Comparison of ENCODE assay signal across 1 cellular context in the genomic region with DNA sequence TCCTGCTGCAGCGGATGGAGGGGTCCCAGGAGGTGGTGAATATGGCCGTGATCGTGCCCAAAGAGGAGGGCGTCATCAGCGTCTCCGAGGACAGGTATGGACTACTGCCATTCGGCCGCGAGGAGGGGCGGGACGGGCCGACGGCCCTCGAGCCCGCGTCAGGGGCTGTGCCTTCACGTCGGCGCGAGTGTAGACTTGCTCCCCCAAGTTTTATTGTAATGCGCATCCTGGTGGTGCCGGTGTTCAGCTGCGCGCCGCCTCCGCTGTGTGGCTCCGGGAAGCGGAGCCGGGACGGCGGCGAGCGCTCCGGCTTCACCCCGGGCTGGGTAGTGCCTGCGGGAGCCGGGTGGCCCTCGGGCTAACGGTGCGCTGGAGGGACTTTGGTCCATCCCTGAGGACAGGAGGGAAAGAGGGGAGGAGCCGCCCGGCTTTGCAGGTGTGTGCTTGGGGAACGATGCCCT.
TF ChIP-seq lines count a peak whose summit lies in the region.

No MANE protein-coding gene starts in this region.

TF ChIP-seq in K562, 482 proteins besides CTCF, POLR2A, EP300 and RAD21 (continued from another document):
- TF ChIP-seq, protein P1, sequence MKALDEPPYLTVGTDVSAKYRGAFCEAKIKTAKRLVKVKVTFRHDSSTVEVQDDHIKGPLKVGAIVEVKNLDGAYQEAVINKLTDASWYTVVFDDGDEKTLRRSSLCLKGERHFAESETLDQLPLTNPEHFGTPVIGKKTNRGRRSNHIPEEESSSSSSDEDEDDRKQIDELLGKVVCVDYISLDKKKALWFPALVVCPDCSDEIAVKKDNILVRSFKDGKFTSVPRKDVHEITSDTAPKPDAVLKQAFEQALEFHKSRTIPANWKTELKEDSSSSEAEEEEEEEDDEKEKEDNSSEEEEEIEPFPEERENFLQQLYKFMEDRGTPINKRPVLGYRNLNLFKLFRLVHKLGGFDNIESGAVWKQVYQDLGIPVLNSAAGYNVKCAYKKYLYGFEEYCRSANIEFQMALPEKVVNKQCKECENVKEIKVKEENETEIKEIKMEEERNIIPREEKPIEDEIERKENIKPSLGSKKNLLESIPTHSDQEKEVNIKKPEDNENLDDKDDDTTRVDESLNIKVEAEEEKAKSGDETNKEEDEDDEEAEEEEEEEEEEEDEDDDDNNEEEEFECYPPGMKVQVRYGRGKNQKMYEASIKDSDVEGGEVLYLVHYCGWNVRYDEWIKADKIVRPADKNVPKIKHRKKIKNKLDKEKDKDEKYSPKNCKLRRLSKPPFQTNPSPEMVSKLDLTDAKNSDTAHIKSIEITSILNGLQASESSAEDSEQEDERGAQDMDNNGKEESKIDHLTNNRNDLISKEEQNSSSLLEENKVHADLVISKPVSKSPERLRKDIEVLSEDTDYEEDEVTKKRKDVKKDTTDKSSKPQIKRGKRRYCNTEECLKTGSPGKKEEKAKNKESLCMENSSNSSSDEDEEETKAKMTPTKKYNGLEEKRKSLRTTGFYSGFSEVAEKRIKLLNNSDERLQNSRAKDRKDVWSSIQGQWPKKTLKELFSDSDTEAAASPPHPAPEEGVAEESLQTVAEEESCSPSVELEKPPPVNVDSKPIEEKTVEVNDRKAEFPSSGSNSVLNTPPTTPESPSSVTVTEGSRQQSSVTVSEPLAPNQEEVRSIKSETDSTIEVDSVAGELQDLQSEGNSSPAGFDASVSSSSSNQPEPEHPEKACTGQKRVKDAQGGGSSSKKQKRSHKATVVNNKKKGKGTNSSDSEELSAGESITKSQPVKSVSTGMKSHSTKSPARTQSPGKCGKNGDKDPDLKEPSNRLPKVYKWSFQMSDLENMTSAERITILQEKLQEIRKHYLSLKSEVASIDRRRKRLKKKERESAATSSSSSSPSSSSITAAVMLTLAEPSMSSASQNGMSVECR (CRISPR knock-in tag; IDR thresholded peaks at IDR 0.05) = 0 out of 2 replicates have a peak, but pooled peaks have one; percentile 10
- TF ChIP-seq BHLHE40 (IDR thresholded peaks at IDR 0.05; ENCODE audit: low read length) (no peak), CREB1 (IDR thresholded peaks at IDR 0.05) (no peak), CREB1 (CRISPR knock-in tag; IDR thresholded peaks at IDR 0.05) (0 out of 2 replicates have a peak, but pooled peaks have one; percentile 23), ZEB2 (IDR thresholded peaks at IDR 0.05) (no peak), SRSF1 (IDR thresholded peaks at IDR 0.05; ENCODE audit: low read depth, low read length) (no peak), SAP30 (IDR thresholded peaks at IDR 0.05; ENCODE audit: borderline replicate concordance, insufficient read depth, low read depth, low read length, poor library complexity, severe bottlenecking) (no peak), PCBP1 (IDR thresholded peaks at IDR 0.05; ENCODE audit: low read depth, low read length, poor library complexity, severe bottlenecking) (no peak), SRSF3 (IDR thresholded peaks at IDR 0.05; ENCODE audit: insufficient read depth, low read length) (no peak), FOXA3 (CRISPR knock-in tag; conservative IDR thresholded peaks at IDR 0.05 in 1 of 2, IDR thresholded peaks at IDR 0.05 in 1 of 2) (0 out of 4 replicates have a peak, but pooled peaks of 1 of the 2 experiments have one; percentile 45), GABPB2 (CRISPR knock-in tag; conservative IDR thresholded peaks at IDR 0.05) (no peak), HNRNPLL (IDR thresholded peaks at IDR 0.05; ENCODE audit: low read depth, low read length, poor library complexity, severe bottlenecking) (peak; percentile 24), ZNF584 (CRISPR knock-in tag; IDR thresholded peaks at IDR 0.05; ENCODE audit: low read depth) (no peak), ZKSCAN8 (CRISPR knock-in tag; IDR thresholded peaks at IDR 0.05) (no peak), HMGN3 (IDR thresholded peaks at IDR 0.05; ENCODE audit: borderline replicate concordance, extremely low read depth, insufficient read length, low read depth, low read length) (peak; percentile 50), NCOA6 (IDR thresholded peaks at IDR 0.05) (0 out of 2 replicates have a peak, but pooled peaks have one; percentile 49)
- TF ChIP-seq, protein P2, sequence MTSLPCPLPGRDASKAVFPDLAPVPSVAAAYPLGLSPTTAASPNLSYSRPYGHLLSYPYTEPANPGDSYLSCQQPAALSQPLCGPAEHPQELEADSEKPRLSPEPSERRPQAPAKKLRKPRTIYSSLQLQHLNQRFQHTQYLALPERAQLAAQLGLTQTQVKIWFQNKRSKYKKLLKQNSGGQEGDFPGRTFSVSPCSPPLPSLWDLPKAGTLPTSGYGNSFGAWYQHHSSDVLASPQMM (CRISPR knock-in tag; IDR thresholded peaks at IDR 0.05) = no peak
- TF ChIP-seq, protein P3, sequence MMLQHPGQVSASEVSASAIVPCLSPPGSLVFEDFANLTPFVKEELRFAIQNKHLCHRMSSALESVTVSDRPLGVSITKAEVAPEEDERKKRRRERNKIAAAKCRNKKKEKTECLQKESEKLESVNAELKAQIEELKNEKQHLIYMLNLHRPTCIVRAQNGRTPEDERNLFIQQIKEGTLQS (IDR thresholded peaks at IDR 0.05) = no peak
- TF ChIP-seq, protein P3 (CRISPR knock-in tag; conservative IDR thresholded peaks at IDR 0.05) = no peak
- TF ChIP-seq, protein P4, sequence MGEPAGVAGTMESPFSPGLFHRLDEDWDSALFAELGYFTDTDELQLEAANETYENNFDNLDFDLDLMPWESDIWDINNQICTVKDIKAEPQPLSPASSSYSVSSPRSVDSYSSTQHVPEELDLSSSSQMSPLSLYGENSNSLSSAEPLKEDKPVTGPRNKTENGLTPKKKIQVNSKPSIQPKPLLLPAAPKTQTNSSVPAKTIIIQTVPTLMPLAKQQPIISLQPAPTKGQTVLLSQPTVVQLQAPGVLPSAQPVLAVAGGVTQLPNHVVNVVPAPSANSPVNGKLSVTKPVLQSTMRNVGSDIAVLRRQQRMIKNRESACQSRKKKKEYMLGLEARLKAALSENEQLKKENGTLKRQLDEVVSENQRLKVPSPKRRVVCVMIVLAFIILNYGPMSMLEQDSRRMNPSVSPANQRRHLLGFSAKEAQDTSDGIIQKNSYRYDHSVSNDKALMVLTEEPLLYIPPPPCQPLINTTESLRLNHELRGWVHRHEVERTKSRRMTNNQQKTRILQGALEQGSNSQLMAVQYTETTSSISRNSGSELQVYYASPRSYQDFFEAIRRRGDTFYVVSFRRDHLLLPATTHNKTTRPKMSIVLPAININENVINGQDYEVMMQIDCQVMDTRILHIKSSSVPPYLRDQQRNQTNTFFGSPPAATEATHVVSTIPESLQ (CRISPR knock-in tag; IDR thresholded peaks at IDR 0.05) = 0 out of 2 replicates have a peak, but pooled peaks have one; percentile 35
TF ChIP-seq in K562: peak in this region for 18.
